18 cellular contexts compared by ENCODE assay signal in genomic region chr1:60598055-60598910, GRCh38.
DNase-seq lines count a peak whose midpoint lies in the region; ATAC-seq, FAIRE-seq and TF ChIP-seq lines count a peak whose summit lies in the region.
"Had no signal": no experiment of that assay in that cellular context is flagged by ENCODE, and none has a peak within 500 bp of the region (broad histone marks: within the 10 kb centered on the region; RNA-seq: fewer than 3 reads in every experiment).

No MANE protein-coding gene starts in this region.

- H3K4me1 Mint-ChIP-seq in nephron = peaks cover 24% of the 10 kb centered on the region
- H3K4me1 Mint-ChIP-seq: CD4-positive, alpha-beta memory T cell; H9 had no signal

- peaks cover 9% of the 10 kb centered on the region for H3K36me3 ChIP-seq in RWPE2 (ENCODE audit: low read depth)
- H3K36me3 ChIP-seq in endothelial cell of umbilical vein (ENCODE audit: control insufficient read depth in 2 of 2, extremely low read depth in 1 of 2, insufficient read depth in 2 of 2, low read length in 2 of 2) = no peaks in the 10 kb centered on the region
- H3K36me3 ChIP-seq: BE2C had no signal

- H3K27ac Mint-ChIP-seq in nephron = peak overlapping the region; percentile 15 to 74 (median 56)
- H3K27ac Mint-ChIP-seq: CD4-positive, alpha-beta memory T cell; H9 had no signal

- H3K4me1 ChIP-seq in RWPE2 (ENCODE audit: insufficient read depth, poor library complexity, severe bottlenecking) = peaks cover 16% of the 10 kb centered on the region
- H3K4me1 ChIP-seq in endothelial cell of umbilical vein (ENCODE audit: control insufficient read depth, extremely low read depth, insufficient read depth, low read length) = peaks cover 22% of the 10 kb centered on the region
- H3K4me1 ChIP-seq: BE2C had no signal

- no peak for TF ChIP-seq POLR2A in endothelial cell of umbilical vein (IDR thresholded peaks at IDR 0.05; ENCODE audit: low read depth, low read length)

- peaks cover under 1% of the 10 kb centered on the region for H3K9me3 Mint-ChIP-seq in nephron

- BruUV-seq in endothelial cell of umbilical vein (replicated peaks; lab: Mats Ljungman, UMichigan) = no TSS peak

- no peak overlapping the region for H3K4me2 ChIP-seq in endothelial cell of umbilical vein (ENCODE audit: insufficient read depth, low read length)

- no peak overlapping the region for H3K4me3 ChIP-seq in RWPE2 (ENCODE audit: severe bottlenecking)
- H3K4me3 ChIP-seq in astrocyte of the spinal cord (ENCODE audit: low read depth, low read length) = no peak overlapping the region
- no peak overlapping the region for H3K4me3 ChIP-seq in endothelial cell of umbilical vein (replicated peaks in 1 of 3; ENCODE audit: insufficient read depth in 1 of 3, low read depth in 1 of 3, low read length in 3 of 3)
- H3K4me3 ChIP-seq: GM12878 had no signal

- H3K36me3 Mint-ChIP-seq in nephron (ENCODE audit: low read depth) = no peaks in the 10 kb centered on the region
- H3K36me3 Mint-ChIP-seq: CD4-positive, alpha-beta memory T cell had no signal

- no peaks in the 10 kb centered on the region for H3K79me2 ChIP-seq in endothelial cell of umbilical vein (ENCODE audit: control insufficient read depth, insufficient read depth, low read length)

- H3K9ac ChIP-seq in endothelial cell of umbilical vein (replicated peaks; ENCODE audit: extremely low read depth, insufficient read depth, low read length) = no peak overlapping the region

- no peak overlapping the region for H3K4me3 Mint-ChIP-seq in nephron
- H3K4me3 Mint-ChIP-seq: CD4-positive, alpha-beta memory T cell; H9 had no signal

- H4K20me1 ChIP-seq in endothelial cell of umbilical vein (replicated peaks; ENCODE audit: control insufficient read depth, extremely low read depth, insufficient read depth, low read length) = no peaks in the 10 kb centered on the region

- TF ChIP-seq CTCF in RWPE2 (IDR thresholded peaks at IDR 0.05; ENCODE audit: poor library complexity, severe bottlenecking) = no peak
- no peak for TF ChIP-seq CTCF in astrocyte of the spinal cord (IDR thresholded peaks at IDR 0.05; ENCODE audit: low read depth, low read length)
- no peak for TF ChIP-seq CTCF in endothelial cell of umbilical vein (IDR thresholded peaks at IDR 0.05; ENCODE audit: extremely low read depth in 1 of 2, insufficient read depth in 1 of 2, low read depth in 1 of 2, low read length in 2 of 2)
- TF ChIP-seq CTCF in nephron (IDR thresholded peaks at IDR 0.05; ENCODE audit: unreplicated experiment in 3 of 3) = no peak

- CTCF ChIA-PET in endothelial cell of umbilical vein (lab: Charles Lee) = interaction anchor here (0.7 to 2.3 kb wide), 10 partner anchors 13 to 317 kb away, joined by 3 to 11 read pairs (median 3); no protein-coding TSS in a partner anchor

- ATAC-seq in RWPE2 (ENCODE audit: low read depth) (no peak), HG02571 (IDR thresholded peaks at IDR 0.05; ENCODE audit: unreplicated experiment) (no peak)
- ATAC-seq: GM12878 had no signal

- no peaks in the 10 kb centered on the region for H3K9me1 ChIP-seq in endothelial cell of umbilical vein (replicated peaks; ENCODE audit: control insufficient read depth, extremely low read depth, insufficient read depth, low read length)

- no peak for FAIRE-seq in endothelial cell of umbilical vein (lab: Jason Lieb, UNC)
- FAIRE-seq: A204.1, GM12878, GM18507 had no signal

- DNase-seq in RWPE2 (ENCODE audit: low spot score) = no peak
- DNase-seq in astrocyte of the spinal cord (ENCODE audit: low read depth, low spot score) = peak; percentile 18
- DNase-seq in endothelial cell of umbilical vein (ENCODE audit: low read depth, low spot score) = peak; percentile 59
- no peak for DNase-seq in SIG-M5 treated with dmso at 0.1 percent for 504 hours (lab: John Stamatoyannopoulos, UW; ENCODE audit: unreplicated experiment)
- DNase-seq in T-helper 9 cell = no peak
- DNase-seq: BE2C; CD4-positive, alpha-beta memory T cell; DMS79; GOT3; H9; IMR-90 had no signal

- H3K27me3 ChIP-seq in RWPE2 (ENCODE audit: insufficient read depth, poor library complexity, severe bottlenecking) (no peaks in the 10 kb centered on the region), endothelial cell of umbilical vein (ENCODE audit: control insufficient read depth in 2 of 2, insufficient read depth in 2 of 2, low read length in 2 of 2) (no peaks in the 10 kb centered on the region)
- H3K27me3 ChIP-seq: BE2C had no signal

- POLR2A ChIA-PET in endothelial cell of umbilical vein (lab: Charles Lee) = interaction anchor here (0.8 kb wide), 1 partner anchor 22 kb away, joined by 3 read pairs; no protein-coding TSS in a partner anchor

- intact Hi-C loops in endothelial cell of umbilical vein (cut with micrococcal nuclease) = loop anchor here (2.0 to 5.0 kb wide), 2 partner anchors 164 to 317 kb away; no protein-coding TSS in a partner anchor

- H3K27me3 Mint-ChIP-seq in nephron (ENCODE audit: low read depth) = no peaks in the 10 kb centered on the region

- H2AFZ ChIP-seq in endothelial cell of umbilical vein (ENCODE audit: low read depth, low read length) = no peak overlapping the region

- H3K9me3 ChIP-seq in RWPE2 (ENCODE audit: severe bottlenecking) (no peaks in the 10 kb centered on the region), endothelial cell of umbilical vein (replicated peaks; ENCODE audit: control insufficient read depth, insufficient read depth, low read length) (no peaks in the 10 kb centered on the region)
- H3K9me3 ChIP-seq: BE2C had no signal

- H3K27ac ChIP-seq in RWPE2 (ENCODE audit: poor library complexity, severe bottlenecking) (peak overlapping the region; percentile 58), endothelial cell of umbilical vein (ENCODE audit: insufficient read depth, low read depth, low read length) (peak overlapping the region; percentile 25)
- H3K27ac ChIP-seq: C4-2B, HL-60 had no signal

- dilution Hi-C loops in endothelial cell of umbilical vein (cut with MboI; ENCODE audit: extremely low pct_ligation_motif_present, low sequenced_read_pairs) = no loop called here

- in situ Hi-C loops in astrocyte of the spinal cord (cut with HindIII; ENCODE audit: low sequenced_read_pairs) = no loop called here

TF ChIP-seq in endothelial cell of umbilical vein, 7 proteins besides CTCF, POLR2A, EP300 and RAD21:
- TF ChIP-seq JUN (IDR thresholded peaks at IDR 0.05; ENCODE audit: borderline replicate concordance, insufficient read depth, insufficient read length, low read depth) (no peak), EZH2 (IDR thresholded peaks at IDR 0.05; ENCODE audit: borderline replicate concordance, low read depth, low read length, severe bottlenecking) (no peak), POLR2AphosphoS5 (IDR thresholded peaks at IDR 0.05; ENCODE audit: insufficient read depth, low read depth, low read length) (no peak), MYC (IDR thresholded peaks at IDR 0.05; ENCODE audit: low read depth, low read length) (no peak), GATA2 (IDR thresholded peaks at IDR 0.05; ENCODE audit: insufficient read depth, insufficient read length, low read depth, low read length) (no peak), FOS (IDR thresholded peaks at IDR 0.05; ENCODE audit: borderline replicate concordance, insufficient read depth, low read length) (no peak)
- TF ChIP-seq, protein P1, sequence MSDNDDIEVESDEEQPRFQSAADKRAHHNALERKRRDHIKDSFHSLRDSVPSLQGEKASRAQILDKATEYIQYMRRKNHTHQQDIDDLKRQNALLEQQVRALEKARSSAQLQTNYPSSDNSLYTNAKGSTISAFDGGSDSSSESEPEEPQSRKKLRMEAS (IDR thresholded peaks at IDR 0.05; ENCODE audit: insufficient read depth, insufficient read length) = no peak

Comparison
In these comparisons a context has a peak if more than half of its experiments do, and no peak if none do; other contexts are left out.
1. DNase-seq: peak in astrocyte of the spinal cord (single experiment) and endothelial cell of umbilical vein (single experiment); none in RWPE2 (single experiment), SIG-M5 treated with dmso at 0.1 percent for 504 hours (single experiment) and T-helper 9 cell (single experiment).